In genomic region chr14:37745657-37746056, GRCh38 we compare ENCODE assay signal across 29 cellular contexts.
DNase-seq lines count a peak whose midpoint lies in the region; ATAC-seq, FAIRE-seq and TF ChIP-seq lines count a peak whose summit lies in the region.
"Had no signal": no experiment of that assay in that cellular context is flagged by ENCODE, and none has a peak within 500 bp of the region (broad histone marks: within the 10 kb centered on the region; RNA-seq: fewer than 3 reads in every experiment).

No MANE protein-coding gene starts in this region.

- no peak for TF ChIP-seq EP300 in HepG2 (IDR thresholded peaks at IDR 0.05; ENCODE audit: low read depth in 2 of 2, low read length in 2 of 2)
- no peak for TF ChIP-seq EP300 in HepG2 (CRISPR knock-in tag; IDR thresholded peaks at IDR 0.05; ENCODE audit: borderline replicate concordance)

- H3K36me3 ChIP-seq in HepG2 (replicated peaks in 1 of 2; ENCODE audit: control insufficient read depth in 1 of 2, insufficient read depth in 2 of 2, low read length in 2 of 2) (no peaks in the 10 kb centered on the region), right lobe of liver (no peaks in the 10 kb centered on the region)
- H3K36me3 ChIP-seq: BE2C; BLaER1; BLaER1 treated with 17β-estradiol and CSF1 and Interleukin-3, amounts not matched to agents 10 nM and 100 nM had no signal

- BruUV-seq in HepG2 (replicated peaks; lab: Mats Ljungman, UMichigan): no TSS peak

- intact Hi-C loops in HepG2 (cut with micrococcal nuclease; ENCODE audit: unreplicated experiment) (no loop called here), right lobe of liver (cut with DNase I) (no loop called here)

- no peak for TF ChIP-seq RAD21 in HepG2 (CRISPR knock-in tag; IDR thresholded peaks at IDR 0.05)

- peaks cover 23% of the 10 kb centered on the region for H3K4me1 ChIP-seq in HepG2 (ENCODE audit: insufficient read depth, low read length)
- H3K4me1 ChIP-seq in right lobe of liver: no peaks in the 10 kb centered on the region
- H3K4me1 ChIP-seq: A549; BE2C; BLaER1; BLaER1 treated with 17β-estradiol and CSF1 and Interleukin-3, amounts not matched to agents 10 nM and 100 nM had no signal

- H3K9me3 ChIP-seq in HepG2 (ENCODE audit: low read length) (no peaks in the 10 kb centered on the region), right lobe of liver (no peaks in the 10 kb centered on the region)
- H3K9me3 ChIP-seq: A549; BE2C; BLaER1; BLaER1 treated with 17β-estradiol and CSF1 and Interleukin-3, amounts not matched to agents 10 nM and 100 nM; Caco-2 had no signal

- CTCF ChIA-PET in HepG2 (lab: Yijun Ruan, JAX; ENCODE audit: low intra/inter-chr PET ratio, low total read pairs): no interaction called here

- in situ Hi-C loops in HepG2 (cut with HindIII; ENCODE audit: extremely low pct_ligation_motif_present, low pct_unique_long_range_greater_than_20kb): no loop called here

- no peak overlapping the region for H3K9ac ChIP-seq in HepG2 (ENCODE audit: insufficient read depth, low read depth, low read length)
- H3K9ac ChIP-seq: BLaER1; BLaER1 treated with 17β-estradiol and CSF1 and Interleukin-3, amounts not matched to agents 10 nM and 100 nM had no signal

- H2AFZ ChIP-seq in HepG2 (ENCODE audit: low read length): no peak overlapping the region

- peak overlapping the region; percentile 16 for H3K4me2 ChIP-seq in HepG2 (ENCODE audit: low read depth, low read length)
- H3K4me2 ChIP-seq: A549; BLaER1; BLaER1 treated with 17β-estradiol and CSF1 and Interleukin-3, amounts not matched to agents 10 nM and 100 nM had no signal

- 72% methylated on average over 2 of the region's 2 CpGs for WGBS in HepG2 (ENCODE audit: low lambda C conversion rate)
- WGBS in right lobe of liver (ENCODE audit: insufficient coverage, low coverage, low lambda C conversion rate, missing lambda C conversion rate): 72% methylated on average over 2 of the region's 2 CpGs

- no peaks in the 10 kb centered on the region for H4K20me1 ChIP-seq in HepG2 (ENCODE audit: insufficient read depth, low read length)
- H4K20me1 ChIP-seq: BLaER1; BLaER1 treated with 17β-estradiol and CSF1 and Interleukin-3, amounts not matched to agents 10 nM and 100 nM had no signal

- H3K4me3 ChIP-seq in HepG2 (replicated peaks in 1 of 3; ENCODE audit: insufficient read depth in 1 of 3, low read depth in 2 of 3, low read length in 3 of 3): no peak overlapping the region
- no peak overlapping the region for H3K4me3 ChIP-seq in right lobe of liver
- H3K4me3 ChIP-seq: A549; BLaER1; BLaER1 treated with 17β-estradiol and CSF1 and Interleukin-3, amounts not matched to agents 10 nM and 100 nM had no signal

- TF ChIP-seq CTCF in HepG2 (CRISPR knock-in tag; IDR thresholded peaks at IDR 0.05) (no peak), right lobe of liver (IDR thresholded peaks at IDR 0.05) (no peak)

- ATAC-seq in HepG2: peak; percentile 72
- ATAC-seq in right lobe of liver: no peak
- ATAC-seq: A549; CD8-positive, alpha-beta T cell had no signal

- H3K27ac ChIP-seq in HepG2 (ENCODE audit: extremely low read length, insufficient read depth, low read length) (peak overlapping the region; percentile 6), right lobe of liver (no peak overlapping the region)
- H3K27ac ChIP-seq: 22Rv1; A549; BLaER1; BLaER1 treated with 17β-estradiol and CSF1 and Interleukin-3, amounts not matched to agents 10 nM and 100 nM; C4-2B had no signal

- no peak for FAIRE-seq in HepG2 (lab: Jason Lieb, UNC)
- FAIRE-seq: A204.1, A549, D721Med had no signal

- no peaks in the 10 kb centered on the region for H3K79me2 ChIP-seq in HepG2 (ENCODE audit: insufficient read depth, low read length)

- DNase-seq in HepG2 (ENCODE audit: low spot score) (peak; percentile 55), right lobe of liver (no peak)
- DNase-seq: 8988T; ACHN; AML-193; BE2C; C1 segment of cervical spinal cord; Caco-2; Calu3; CD4-positive, alpha-beta memory T cell; CD4-positive, alpha-beta T cell; CD4-positive, CD25-positive, alpha-beta regulatory T cell; CD8-positive, alpha-beta memory T cell; CD8-positive, alpha-beta T cell; COR-L47; DMS 273 treated with DMSO at 0.1 percent for 48 hours; DMS153; DMS53; DMS79; DMS79 treated with DMSO at 0.1 percent for 48 hours; DND-41; EL had no signal

- TF ChIP-seq POLR2A in HepG2 (IDR thresholded peaks at IDR 0.05; ENCODE audit: insufficient read depth in 1 of 2, low read depth in 2 of 2, low read length in 2 of 2) (no peak), right lobe of liver (IDR thresholded peaks at IDR 0.05) (no peak)

- H3K27me3 ChIP-seq in HepG2 (ENCODE audit: control insufficient read depth in 1 of 2, insufficient read depth in 2 of 2, low read length in 2 of 2) (no peaks in the 10 kb centered on the region), right lobe of liver (no peaks in the 10 kb centered on the region)
- H3K27me3 ChIP-seq: BLaER1; BLaER1 treated with 17β-estradiol and CSF1 and Interleukin-3, amounts not matched to agents 10 nM and 100 nM had no signal

- POLR2A ChIA-PET in HepG2 (lab: Yijun Ruan, JAX): interaction anchor here (1.3 kb wide), 1 partner anchor 119 kb away, joined by 4 read pairs; no protein-coding TSS in a partner anchor

TF ChIP-seq in HepG2, 621 proteins besides CTCF, POLR2A, EP300 and RAD21 (continues in another document):
- TF ChIP-seq PAWR (CRISPR knock-in tag; IDR thresholded peaks at IDR 0.05; ENCODE audit: borderline replicate concordance): no peak
- TF ChIP-seq ZNF790 (CRISPR knock-in tag; IDR thresholded peaks at IDR 0.05; ENCODE audit: borderline replicate concordance): no peak
- TF ChIP-seq SOX5 (CRISPR knock-in tag; IDR thresholded peaks at IDR 0.05; ENCODE audit: borderline replicate concordance): no peak
- TF ChIP-seq ZBTB43 (CRISPR knock-in tag; conservative IDR thresholded peaks at IDR 0.05): 0 out of 2 replicates have a peak, but pooled peaks have one; percentile 13
- no peak for TF ChIP-seq HOXA7 (CRISPR knock-in tag; IDR thresholded peaks at IDR 0.05)
- TF ChIP-seq SIN3A (IDR thresholded peaks at IDR 0.05; ENCODE audit: borderline replicate concordance, low read depth, low read length): no peak
- no peak for TF ChIP-seq TBP (CRISPR knock-in tag; IDR thresholded peaks at IDR 0.05)
- no peak for TF ChIP-seq HOXA5 (CRISPR knock-in tag; IDR thresholded peaks at IDR 0.05)
- TF ChIP-seq ZNF605 (CRISPR knock-in tag; IDR thresholded peaks at IDR 0.05): no peak
- no peak for TF ChIP-seq ZNF891 (CRISPR knock-in tag; IDR thresholded peaks at IDR 0.05)
- TF ChIP-seq REST (IDR thresholded peaks at IDR 0.05; ENCODE audit: borderline replicate concordance in 1 of 2, low read depth in 1 of 2, low read length in 2 of 2): no peak
- 0 out of 2 replicates have a peak, but pooled peaks have one; percentile 31 for TF ChIP-seq ZNF549 (CRISPR knock-in tag; IDR thresholded peaks at IDR 0.05)
- no peak for TF ChIP-seq ZNF225 (CRISPR knock-in tag; IDR thresholded peaks at IDR 0.05)
- TF ChIP-seq NFE2L1 (CRISPR knock-in tag; IDR thresholded peaks at IDR 0.05; ENCODE audit: borderline replicate concordance): no peak
- no peak for TF ChIP-seq SPEN (CRISPR knock-in tag; IDR thresholded peaks at IDR 0.05; ENCODE audit: low read depth)
- no peak for TF ChIP-seq THAP7 (CRISPR knock-in tag; IDR thresholded peaks at IDR 0.05)
- TF ChIP-seq MED13 (CRISPR knock-in tag; IDR thresholded peaks at IDR 0.05): no peak
- peak; percentile 57 for TF ChIP-seq ASH2L (IDR thresholded peaks at IDR 0.05; ENCODE audit: insufficient read length, low read depth, low read length)
- no peak for TF ChIP-seq GZF1 (CRISPR knock-in tag; IDR thresholded peaks at IDR 0.05)
